In genomic region chr4:174973336-174973735, GRCh38 we compare ENCODE assay signal across 22 cellular contexts.
A peak's percentile ranks its signal among the peaks of the same experiment; 100 is the strongest.
DNase-seq lines count a peak whose midpoint lies in the region; ATAC-seq lines count a peak whose summit lies in the region.
"Had no signal": no experiment of that assay in that cellular context is flagged by ENCODE, and none has a peak within 500 bp of the region (broad histone marks: within the 10 kb centered on the region; RNA-seq: fewer than 3 reads in every experiment).

No MANE protein-coding gene starts in this region.

- ATAC-seq in GM18867 (IDR thresholded peaks at IDR 0.05; ENCODE audit: unreplicated experiment): no peak
- ATAC-seq: A549; CD8-positive, alpha-beta T cell had no signal

- peak; percentile 45 for DNase-seq in putamen (ENCODE audit: low spot score)
- DNase-seq: 8988T; ACHN; AML-193; BE2C; C1 segment of cervical spinal cord; Caco-2; Calu3; CD4-positive, alpha-beta memory T cell; CD4-positive, alpha-beta T cell; CD4-positive, CD25-positive, alpha-beta regulatory T cell; CD8-positive, alpha-beta memory T cell; CD8-positive, alpha-beta T cell; COR-L47; DMS 273 treated with DMSO at 0.1 percent for 48 hours; DMS153; DMS53; DMS79; DMS79 treated with DMSO at 0.1 percent for 48 hours; EL had no signal
